ENCODE assay signal across 17 cellular contexts in the genomic region with DNA sequence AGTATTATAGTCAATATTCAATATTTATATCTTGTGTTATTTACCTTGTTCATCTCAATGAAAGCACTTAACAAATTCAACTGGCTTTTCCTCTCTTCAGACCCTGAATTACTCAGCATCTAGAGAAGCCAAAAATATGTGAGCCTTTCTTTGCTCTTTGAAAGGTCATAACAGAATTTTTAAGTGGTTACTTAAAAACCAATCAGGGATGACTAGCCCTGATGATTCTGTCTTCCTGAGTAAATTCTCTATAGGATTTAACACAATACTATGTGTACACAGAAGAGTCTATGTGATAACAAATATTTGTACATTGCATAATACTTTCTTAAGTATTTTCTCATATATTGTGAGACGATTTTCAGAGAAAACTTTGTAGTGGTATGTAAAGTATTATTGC.
DNase-seq lines count a peak whose midpoint lies in the region; ATAC-seq and TF ChIP-seq lines count a peak whose summit lies in the region.
"Had no signal": no experiment of that assay in that cellular context is flagged by ENCODE, and none has a peak within 500 bp of the region (broad histone marks: within the 10 kb centered on the region; RNA-seq: fewer than 3 reads in every experiment).

No MANE protein-coding gene starts in this region.

- H3K4me3 ChIP-seq in fibroblast of pulmonary artery (replicated peaks; ENCODE audit: low read depth, low read length), result no peak overlapping the region
- H3K4me3 ChIP-seq: BLaER1 treated with 17β-estradiol and CSF1 and Interleukin-3, amounts not matched to agents 10 nM and 100 nM had no signal

- no peak for ATAC-seq in HG03175 (IDR thresholded peaks at IDR 0.05; ENCODE audit: unreplicated experiment)

- DNase-seq in LHCN-M2 (ENCODE audit: low read depth) (peak; percentile 4), astrocyte of the hippocampus (ENCODE audit: low read depth, low spot score) (peak; percentile 26), fibroblast of pulmonary artery (ENCODE audit: low read depth) (peak; percentile 62), epidermal melanocyte (ENCODE audit: insufficient read length, low spot score) (no peak), NCI-H345 treated with DMSO at 0.1 percent for 48 hours (lab: John Stamatoyannopoulos, UW; ENCODE audit: unreplicated experiment) (no peak), mucosa of gallbladder (ENCODE audit: low spot score) (no peak)
- DNase-seq: DMS153; EL; H7; MV-4-11; NCI-H1417 treated with DMSO at 0.1 percent for 48 hours; NCI-H2029 treated with DMSO at 0.1 percent for 48 hours; NCI-H526 treated with DMSO at 0.1 percent for 48 hours; NK-92 treated with Interleukin-12 subunit alpha and Interleukin-12 subunit beta, amount 100 ng/mL, for 24 hours; OCI-M1 had no signal

- no peak for TF ChIP-seq CTCF in fibroblast of pulmonary artery (IDR thresholded peaks at IDR 0.05; ENCODE audit: low read length, missing control alignments)

Comparison
In these comparisons a context has a peak if more than half of its experiments do, and no peak if none do; other contexts are left out.
1. DNase-seq: peak in LHCN-M2 (single experiment), astrocyte of the hippocampus (single experiment) and fibroblast of pulmonary artery (single experiment); none in epidermal melanocyte (single experiment), NCI-H345 treated with DMSO at 0.1 percent for 48 hours (single experiment) and mucosa of gallbladder (single experiment).